In the genomic region with DNA sequence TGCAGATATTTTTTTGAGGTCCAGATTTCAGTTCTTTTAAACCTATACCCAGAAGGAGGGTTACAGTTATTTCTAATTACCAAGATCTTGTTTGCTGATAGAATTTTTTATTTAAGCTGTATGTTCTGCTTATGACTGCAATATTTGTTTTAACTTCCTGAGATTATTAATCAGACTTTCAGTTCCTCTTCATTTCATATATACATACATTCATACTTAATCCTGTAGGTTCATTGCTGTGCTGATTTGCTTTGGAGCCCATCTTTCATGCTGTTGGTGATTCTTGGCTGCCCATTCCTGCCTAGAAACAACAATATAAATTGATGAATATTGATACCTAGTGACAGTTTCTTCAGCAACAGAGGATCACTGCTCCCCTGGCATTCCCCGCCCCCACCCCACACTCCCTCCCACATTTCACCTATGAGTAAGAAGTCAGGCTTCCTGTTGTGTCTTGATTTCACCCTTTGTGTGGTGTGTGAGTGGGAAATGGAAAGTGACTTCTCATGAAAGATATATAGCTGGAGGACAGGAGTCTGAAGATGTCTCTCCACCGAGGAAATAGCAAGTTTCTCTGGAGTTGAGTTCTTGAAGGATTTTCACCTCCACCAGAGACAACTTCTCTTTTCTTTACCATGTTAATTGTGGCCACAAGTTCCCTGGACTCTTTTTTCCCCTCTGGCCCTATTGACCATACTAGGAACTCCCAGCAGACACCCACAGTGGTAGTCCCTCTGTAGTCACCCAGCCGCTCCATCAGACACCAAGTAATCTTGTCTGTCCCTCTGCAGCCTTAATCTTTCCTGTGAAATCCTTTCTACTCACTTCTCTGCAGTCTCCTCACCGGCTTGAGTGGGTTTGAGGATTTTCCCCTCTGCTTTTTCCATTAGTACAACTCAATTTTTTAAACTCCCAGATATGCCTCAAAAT, we compare ENCODE assay signal across 9 cellular contexts.
DNase-seq lines count a peak whose midpoint lies in the region; ATAC-seq lines count a peak whose summit lies in the region.
"Had no signal": no experiment of that assay in that cellular context is flagged by ENCODE, and none has a peak within 500 bp of the region (broad histone marks: within the 10 kb centered on the region; RNA-seq: fewer than 3 reads in every experiment).

No MANE protein-coding gene starts in this region.

- intact Hi-C loops in activated T-helper 1 cell treated with anti-CD3 and anti-CD28 coated beads, Interleukin-12 subunit alpha, Interleukin-12 subunit beta, Interleukin-2, Interleukin-4 antibody, amounts not matched to agents 30 ng/mL and 10 ng/mL and 1 ng/mL, durations not matched to agents 14 hours and 24 hours and 36 hours (cut with micrococcal nuclease): loop anchor here (1.0 to 10.0 kb wide), 3 partner anchors 8 to 183 kb away; partner anchors contain the start of gene PIGA
- intact Hi-C loops in left colon (cut with DNase I, micrococcal nuclease): no loop called here

- DNase-seq in activated CD4-positive, CD25-positive, alpha-beta regulatory T cell treated with anti-CD3 and anti-CD28 coated beads, Interleukin-2, amount 50 U/mL, for 72 hours: no peak
- DNase-seq in activated T-helper 1 cell treated with anti-CD3 and anti-CD28 coated beads, Interleukin-12 subunit alpha, Interleukin-12 subunit beta, Interleukin-2, Interleukin-4 antibody, amounts not matched to agents 30 ng/mL and 10 ng/mL and 1 ng/mL, durations not matched to agents 14 hours and 24 hours and 36 hours (ENCODE audit: low spot score): peak; percentile 8
- no peak for DNase-seq in stimulated activated naive B cell treated with anti-CD40 and anti-IgM and Interleukin-4, amounts not matched to agents 10 μg/mL and 1 μg/mL and 100 μg/mL, for 72 hours
- DNase-seq in left colon (no peak), DMS114 treated with DMSO at 0.1 percent for 48 hours (lab: John Stamatoyannopoulos, UW; ENCODE audit: unreplicated experiment) (no peak), DMS153 treated with DMSO at 0.1 percent for 48 hours (lab: John Stamatoyannopoulos, UW; ENCODE audit: unreplicated experiment) (no peak)
- DNase-seq: hypothalamus had no signal

- peak; percentile 87 for ATAC-seq in activated CD4-positive, CD25-positive, alpha-beta regulatory T cell treated with anti-CD3 and anti-CD28 coated beads, Interleukin-2, amount 50 U/mL, for 24 hours
- ATAC-seq in HG03095 (IDR thresholded peaks at IDR 0.05; ENCODE audit: unreplicated experiment) (peak; percentile 86), left colon (no peak)
- peak; percentile 83 to 84 for ATAC-seq in stimulated activated naive B cell treated with anti-CD40 and anti-IgM and Interleukin-4, amounts not matched to agents 10 μg/mL and 1 μg/mL and 100 μg/mL, for 72 hours (replicated peaks)

- H3K36me3 Mint-ChIP-seq in activated T-helper 1 cell treated with anti-CD3 and anti-CD28 coated beads, Interleukin-12 subunit alpha, Interleukin-12 subunit beta, Interleukin-2, Interleukin-4 antibody, amounts not matched to agents 30 ng/mL and 10 ng/mL and 1 ng/mL, durations not matched to agents 14 hours and 24 hours and 36 hours (ENCODE audit: low read depth): peaks cover 11% of the 10 kb centered on the region
- H3K36me3 Mint-ChIP-seq in stimulated activated naive B cell treated with anti-CD40 and anti-IgM and Interleukin-4, amounts not matched to agents 10 μg/mL and 1 μg/mL and 100 μg/mL, for 72 hours: no peaks in the 10 kb centered on the region

- peak overlapping the region; percentile 79 for H3K27ac Mint-ChIP-seq in activated T-helper 1 cell treated with anti-CD3 and anti-CD28 coated beads, Interleukin-12 subunit alpha, Interleukin-12 subunit beta, Interleukin-2, Interleukin-4 antibody, amounts not matched to agents 30 ng/mL and 10 ng/mL and 1 ng/mL, durations not matched to agents 14 hours and 24 hours and 36 hours
- H3K27ac Mint-ChIP-seq in stimulated activated naive B cell treated with anti-CD40 and anti-IgM and Interleukin-4, amounts not matched to agents 10 μg/mL and 1 μg/mL and 100 μg/mL, for 72 hours: peak overlapping the region; percentile 37

- H3K4me1 Mint-ChIP-seq in activated T-helper 1 cell treated with anti-CD3 and anti-CD28 coated beads, Interleukin-12 subunit alpha, Interleukin-12 subunit beta, Interleukin-2, Interleukin-4 antibody, amounts not matched to agents 30 ng/mL and 10 ng/mL and 1 ng/mL, durations not matched to agents 14 hours and 24 hours and 36 hours (ENCODE audit: low read depth): peaks cover 23% of the 10 kb centered on the region
- peaks cover 11 to 25% of the 10 kb centered on the region in 2 donors for H3K4me1 Mint-ChIP-seq in stimulated activated naive B cell treated with anti-CD40 and anti-IgM and Interleukin-4, amounts not matched to agents 10 μg/mL and 1 μg/mL and 100 μg/mL, for 72 hours

- no peaks in the 10 kb centered on the region for H3K9me3 Mint-ChIP-seq in activated T-helper 1 cell treated with anti-CD3 and anti-CD28 coated beads, Interleukin-12 subunit alpha, Interleukin-12 subunit beta, Interleukin-2, Interleukin-4 antibody, amounts not matched to agents 30 ng/mL and 10 ng/mL and 1 ng/mL, durations not matched to agents 14 hours and 24 hours and 36 hours
- peaks cover 1 to 4% of the 10 kb centered on the region in 2 donors for H3K9me3 Mint-ChIP-seq in stimulated activated naive B cell treated with anti-CD40 and anti-IgM and Interleukin-4, amounts not matched to agents 10 μg/mL and 1 μg/mL and 100 μg/mL, for 72 hours

- peaks cover 2% of the 10 kb centered on the region for H3K27me3 Mint-ChIP-seq in activated T-helper 1 cell treated with anti-CD3 and anti-CD28 coated beads, Interleukin-12 subunit alpha, Interleukin-12 subunit beta, Interleukin-2, Interleukin-4 antibody, amounts not matched to agents 30 ng/mL and 10 ng/mL and 1 ng/mL, durations not matched to agents 14 hours and 24 hours and 36 hours (ENCODE audit: insufficient read depth)
- H3K27me3 Mint-ChIP-seq in stimulated activated naive B cell treated with anti-CD40 and anti-IgM and Interleukin-4, amounts not matched to agents 10 μg/mL and 1 μg/mL and 100 μg/mL, for 72 hours: peaks cover 0 to 21% of the 10 kb centered on the region in 2 donors

- H3K4me3 Mint-ChIP-seq in activated T-helper 1 cell treated with anti-CD3 and anti-CD28 coated beads, Interleukin-12 subunit alpha, Interleukin-12 subunit beta, Interleukin-2, Interleukin-4 antibody, amounts not matched to agents 30 ng/mL and 10 ng/mL and 1 ng/mL, durations not matched to agents 14 hours and 24 hours and 36 hours: peak overlapping the region; percentile 57
- H3K4me3 Mint-ChIP-seq in stimulated activated naive B cell treated with anti-CD40 and anti-IgM and Interleukin-4, amounts not matched to agents 10 μg/mL and 1 μg/mL and 100 μg/mL, for 72 hours: peak overlapping the region in 1 of 2 donors; percentile 47
